In the genomic region with DNA sequence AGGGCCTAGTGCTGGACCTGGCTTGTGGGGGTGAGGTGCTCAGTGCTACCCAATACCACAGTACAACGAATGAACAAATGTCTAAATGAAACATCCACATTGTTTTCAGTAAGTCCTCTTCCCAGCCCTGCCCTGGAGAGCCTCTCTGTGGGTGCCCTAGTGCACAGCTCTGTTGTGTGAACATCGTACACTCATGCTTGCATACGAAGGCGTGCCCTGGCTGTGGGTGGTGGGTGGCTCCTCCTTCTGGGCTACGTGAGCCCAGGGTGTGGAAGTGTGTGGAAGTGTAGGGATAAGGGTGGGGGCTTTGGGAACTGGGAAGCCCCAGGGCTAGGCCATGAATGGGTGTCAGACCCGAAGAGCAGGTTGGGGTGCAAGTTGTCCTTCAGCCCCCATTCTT, we compare ENCODE assay signal across 10 cellular contexts. TPM values are rescaled to one million over a fixed set of nuclear protein-coding genes. Genes with fewer than 3 reads are reported as not detected.
DNase-seq lines count a peak whose midpoint lies in the region; ATAC-seq, FAIRE-seq and TF ChIP-seq lines count a peak whose summit lies in the region.
"Had no signal": no experiment of that assay in that cellular context is flagged by ENCODE, and none has a peak within 500 bp of the region (broad histone marks: within the 10 kb centered on the region; RNA-seq: fewer than 3 reads in every experiment).

No MANE protein-coding gene starts in this region.

- H3K36me3 Mint-ChIP-seq in activated T-cell treated with anti-CD3 and anti-CD28 coated beads, Interleukin-2, amount 50 U/mL, for 72 hours (ENCODE audit: insufficient read depth in 2 of 2) = no peaks in the 10 kb centered on the region
- peaks cover 2% of the 10 kb centered on the region for H3K36me3 Mint-ChIP-seq in activated naive CD8-positive, alpha-beta T cell treated with anti-CD3 and anti-CD28 coated beads, Interleukin-2, amount 10 ng/mL, durations not matched to agents 7 days and 5 days

- peak overlapping the region; percentile 16; the same call in 1 of the 2 replicates for H3K9ac ChIP-seq in HepG2 (ENCODE audit: insufficient read depth, low read depth, low read length)

- BruUV-seq in HepG2 (replicated peaks; lab: Mats Ljungman, UMichigan) = no TSS peak

- peak overlapping the region; percentile 78 for H3K4me2 ChIP-seq in HepG2 (ENCODE audit: low read depth, low read length)

- H3K36me3 ChIP-seq in HepG2 (replicated peaks in 1 of 2; ENCODE audit: control insufficient read depth in 1 of 2, insufficient read depth in 2 of 2, low read length in 2 of 2) (no peaks in the 10 kb centered on the region), thoracic aorta (no peaks in the 10 kb centered on the region)
- H3K36me3 ChIP-seq: right lobe of liver had no signal

- no peaks in the 10 kb centered on the region for H3K9me3 ChIP-seq in HepG2 (ENCODE audit: low read length)
- H3K9me3 ChIP-seq in thoracic aorta = no peaks in the 10 kb centered on the region
- H3K9me3 ChIP-seq: right lobe of liver had no signal

- DNase-seq in activated T-cell treated with anti-CD3 and anti-CD28 coated beads, Interleukin-2, amount 50 U/mL, for 72 hours = no peak
- no peak for DNase-seq in activated T-cell treated with anti-CD3 and anti-CD28 coated beads, Interleukin-2, amount 50 U/mL, for 48 hours
- DNase-seq in activated naive CD8-positive, alpha-beta T cell treated with anti-CD3 and anti-CD28 coated beads, Interleukin-2, amount 10 ng/mL, durations not matched to agents 7 days and 5 days = no peak
- peak; percentile 36 for DNase-seq in HepG2 (ENCODE audit: low spot score)
- no peak for DNase-seq in thoracic aorta (ENCODE audit: low spot score)
- DNase-seq in urothelium cell line (ENCODE audit: low spot score) = no peak
- DNase-seq in NCI-H524 treated with DMSO at 0.1 percent for 48 hours (lab: John Stamatoyannopoulos, UW) = no peak
- no peak for DNase-seq in retina

- WGBS in HepG2 (ENCODE audit: low lambda C conversion rate) = 9% methylated on average over 6 of the region's 6 CpGs

- in situ Hi-C loops in HepG2 (cut with HindIII; ENCODE audit: extremely low pct_ligation_motif_present, low pct_unique_long_range_greater_than_20kb) = no loop called here

- H3K79me2 ChIP-seq in HepG2 (ENCODE audit: insufficient read depth, low read length) = no peaks in the 10 kb centered on the region

- FAIRE-seq in HepG2 (lab: Jason Lieb, UNC) (no peak), urothelium cell line (lab: Jason Lieb, UNC) (no peak)

- H3K4me1 ChIP-seq in HepG2 (ENCODE audit: insufficient read depth, low read length) (peaks cover 39% of the 10 kb centered on the region), thoracic aorta (ENCODE audit: control insufficient read depth in 1 of 2, low read depth in 2 of 2) (peaks cover 0 to 10% of the 10 kb centered on the region in 2 donors)

- H3K4me3 Mint-ChIP-seq in activated T-cell treated with anti-CD3 and anti-CD28 coated beads, Interleukin-2, amount 50 U/mL, for 72 hours = peak overlapping the region; percentile 70 to 95
- H3K4me3 Mint-ChIP-seq in activated naive CD8-positive, alpha-beta T cell treated with anti-CD3 and anti-CD28 coated beads, Interleukin-2, amount 10 ng/mL, durations not matched to agents 7 days and 5 days = peak overlapping the region; percentile 68

- no peak overlapping the region for H2AFZ ChIP-seq in HepG2 (ENCODE audit: low read length)

- H3K4me1 Mint-ChIP-seq in activated T-cell treated with anti-CD3 and anti-CD28 coated beads, Interleukin-2, amount 50 U/mL, for 72 hours (ENCODE audit: low read depth) = peaks cover 18% of the 10 kb centered on the region
- H3K4me1 Mint-ChIP-seq in activated naive CD8-positive, alpha-beta T cell treated with anti-CD3 and anti-CD28 coated beads, Interleukin-2, amount 10 ng/mL, durations not matched to agents 7 days and 5 days = peaks cover 19% of the 10 kb centered on the region

- POLR2A ChIA-PET in activated naive CD8-positive, alpha-beta T cell treated with anti-CD3 and anti-CD28 coated beads, Interleukin-2, amount 10 ng/mL, durations not matched to agents 7 days and 5 days (lab: Charles Lee) = interaction anchor here (2.6 kb wide), 1 partner anchor 7 kb away, joined by 9 read pairs; no protein-coding TSS in a partner anchor
- POLR2A ChIA-PET in HepG2 (lab: Yijun Ruan, JAX) = interaction anchor here (0.9 to 3.6 kb wide), 7 partner anchors 15 to 100 kb away, joined by 3 to 31 read pairs (median 10); a partner anchor contains a TSS

- peaks cover 0 to 5% of the 10 kb centered on the region in 2 experiments; a peak in 1 of 5 replicates for H3K27me3 ChIP-seq in HepG2 (ENCODE audit: control insufficient read depth in 1 of 2, insufficient read depth in 2 of 2, low read length in 2 of 2)
- no peaks in the 10 kb centered on the region for H3K27me3 ChIP-seq in thoracic aorta (replicated peaks; ENCODE audit: insufficient read depth)
- H3K27me3 ChIP-seq: right lobe of liver had no signal

- no peak for TF ChIP-seq CTCF in HepG2 (CRISPR knock-in tag; IDR thresholded peaks at IDR 0.05)
- no peak for TF ChIP-seq CTCF in thoracic aorta (IDR thresholded peaks at IDR 0.05)

- TF ChIP-seq POLR2A in HepG2 (IDR thresholded peaks at IDR 0.05; ENCODE audit: insufficient read depth in 1 of 2, low read depth in 2 of 2, low read length in 2 of 2) = no peak

- no peaks in the 10 kb centered on the region for H3K9me3 Mint-ChIP-seq in activated T-cell treated with anti-CD3 and anti-CD28 coated beads, Interleukin-2, amount 50 U/mL, for 72 hours
- no peaks in the 10 kb centered on the region for H3K9me3 Mint-ChIP-seq in activated naive CD8-positive, alpha-beta T cell treated with anti-CD3 and anti-CD28 coated beads, Interleukin-2, amount 10 ng/mL, durations not matched to agents 7 days and 5 days

- peak overlapping the region in 2 of 3 experiments; percentile 65 to 94; a peak in 4 of 6 replicates for H3K4me3 ChIP-seq in HepG2 (replicated peaks in 1 of 3; ENCODE audit: insufficient read depth in 1 of 3, low read depth in 2 of 3, low read length in 3 of 3)
- H3K4me3 ChIP-seq in thoracic aorta = no peak overlapping the region

- CTCF ChIA-PET in HepG2 (lab: Yijun Ruan, JAX; ENCODE audit: low intra/inter-chr PET ratio, low total read pairs) = interaction anchor here (2.5 kb wide), 1 partner anchor 29 kb away, joined by 13 read pairs; no protein-coding TSS in a partner anchor

- H3K27me3 Mint-ChIP-seq in activated T-cell treated with anti-CD3 and anti-CD28 coated beads, Interleukin-2, amount 50 U/mL, for 72 hours (ENCODE audit: low read depth) = no peaks in the 10 kb centered on the region
- no peaks in the 10 kb centered on the region for H3K27me3 Mint-ChIP-seq in activated naive CD8-positive, alpha-beta T cell treated with anti-CD3 and anti-CD28 coated beads, Interleukin-2, amount 10 ng/mL, durations not matched to agents 7 days and 5 days

- no peak overlapping the region for H3K27ac Mint-ChIP-seq in activated T-cell treated with anti-CD3 and anti-CD28 coated beads, Interleukin-2, amount 50 U/mL, for 72 hours
- peak overlapping the region; percentile 73 for H3K27ac Mint-ChIP-seq in activated naive CD8-positive, alpha-beta T cell treated with anti-CD3 and anti-CD28 coated beads, Interleukin-2, amount 10 ng/mL, durations not matched to agents 7 days and 5 days

- intact Hi-C loops in HepG2 (cut with micrococcal nuclease; ENCODE audit: unreplicated experiment) = loop anchor here (1.0 kb wide), 1 partner anchor 29 kb away; no protein-coding TSS in a partner anchor

- H3K27ac ChIP-seq in HepG2 (ENCODE audit: extremely low read length, insufficient read depth, low read length) (no peak overlapping the region), thoracic aorta (peak overlapping the region; percentile 98 to 99)

- TF ChIP-seq EP300 in HepG2 (IDR thresholded peaks at IDR 0.05; ENCODE audit: low read depth in 2 of 2, low read length in 2 of 2) (no peak), HepG2 (CRISPR knock-in tag; IDR thresholded peaks at IDR 0.05; ENCODE audit: borderline replicate concordance) (no peak)

- no peaks in the 10 kb centered on the region for H4K20me1 ChIP-seq in HepG2 (ENCODE audit: insufficient read depth, low read length)

- ATAC-seq in activated T-cell treated with anti-CD3 and anti-CD28 coated beads, Interleukin-2, amount 50 U/mL, for 72 hours (replicated peaks in 1 of 2) = no peak
- no peak for ATAC-seq in activated naive CD8-positive, alpha-beta T cell treated with anti-CD3 and anti-CD28 coated beads, Interleukin-2, amount 10 ng/mL, durations not matched to agents 7 days and 5 days (ENCODE audit: low read depth)
- ATAC-seq in HepG2 (peak; percentile 75), thoracic aorta (ENCODE audit: insufficient number of reproducible peaks, low FRiP score, low read depth) (no peak)

- TF ChIP-seq RAD21 in HepG2 (CRISPR knock-in tag; IDR thresholded peaks at IDR 0.05) = no peak

RNA-seq across cellular contexts. Expression of a gene that starts 0.6 kb away (rescaled TPM):
- total RNA-seq in activated T-cell treated with anti-CD3 and anti-CD28 coated beads, Interleukin-2, amount 50 U/mL, for 72 hours = 10 to 100 TPM; 19.3 to 26.7 TPM
- 10 to 100 TPM; 20.7 to 25.2 TPM for total RNA-seq in activated naive CD8-positive, alpha-beta T cell treated with anti-CD3 and anti-CD28 coated beads, Interleukin-2, amount 10 ng/mL, durations not matched to agents 7 days and 5 days
- total RNA-seq in HepG2 (2016; rRNA removed; fragmentation: Illumina TruSeq; extraction: Trizol) (6.8 and 11.0 TPM in 2 replicates), thoracic aorta (10 to 100 TPM; 18.9 to 20.2 TPM)
- total RNA-seq in HepG2 (2016; cell fraction: cytosol; rRNA removed; fragmentation: Illumina TruSeq; extraction: Trizol; ENCODE audit: low read depth) = 1.4 and 3.1 TPM in 2 replicates
- total RNA-seq in HepG2 (2016; cell fraction: insoluble cytoplasmic fraction; rRNA removed; fragmentation: Illumina TruSeq; extraction: Trizol) = 5.5 and 10.0 TPM in 2 replicates
- 5.9 and 7.2 TPM in 2 replicates for total RNA-seq in HepG2 (2016; cell fraction: membrane; rRNA removed; fragmentation: Illumina TruSeq; extraction: Trizol)
- 7.8 and 11.2 TPM in 2 replicates for total RNA-seq in HepG2 (2016; cell fraction: nucleus; rRNA removed; fragmentation: Illumina TruSeq; extraction: Trizol)
- 8.7 and 11.6 TPM in 2 replicates for polyA plus RNA-seq in HepG2 (2011; rRNA removed)
- 8.3 and 12.6 TPM in 2 replicates for polyA plus RNA-seq in HepG2 (2011; cell fraction: cytosol; rRNA removed)
- 22.0 and 23.5 TPM in 2 replicates for polyA plus RNA-seq in HepG2 (2011; cell fraction: nucleus; rRNA removed)
- polyA plus RNA-seq in HepG2 (2012) = 6.1 and 6.9 TPM in 2 replicates
- 1.3 and 1.4 TPM in 2 replicates for polyA plus RNA-seq in HepG2 (2016; cell fraction: cytosol; fragmentation: Illumina TruSeq; extraction: Trizol; ENCODE audit: low read depth)
- polyA plus RNA-seq in HepG2 (2016; cell fraction: insoluble cytoplasmic fraction; fragmentation: Illumina TruSeq; extraction: Trizol; ENCODE audit: low read depth) = 6.2 and 9.2 TPM in 2 replicates
- 4.5 and 4.6 TPM in 2 replicates for polyA plus RNA-seq in HepG2 (2016; cell fraction: membrane; fragmentation: Illumina TruSeq; extraction: Trizol; ENCODE audit: low read depth)
- 16.4 and 17.6 TPM in 2 replicates for polyA plus RNA-seq in HepG2 (2016; cell fraction: nucleus; fragmentation: Illumina TruSeq; extraction: Trizol; ENCODE audit: insufficient read depth, low read depth)
- polyA minus RNA-seq in HepG2 (2011; rRNA and poly(A)+ RNA removed; ENCODE audit: low replicate concordance) = 17.5 and 38.5 TPM in 2 replicates
- 9.4 and 12.5 TPM in 2 replicates for polyA minus RNA-seq in HepG2 (2011; cell fraction: cytosol; rRNA and poly(A)+ RNA removed)
- 8.4 and 9.0 TPM in 2 replicates for polyA minus RNA-seq in HepG2 (2011; cell fraction: nucleus; rRNA and poly(A)+ RNA removed)

RNA-seq across cellular contexts. Expression of a gene that starts 17.3 kb away (rescaled TPM):
- total RNA-seq in activated T-cell treated with anti-CD3 and anti-CD28 coated beads, Interleukin-2, amount 50 U/mL, for 72 hours = 1 to 10 TPM in 1 of 2 donors, under 1 TPM in 1; 0.76 to 1.1 TPM
- under 1 TPM in 1 of 2 experiments, not detected in 1; 0.30 TPM for total RNA-seq in activated naive CD8-positive, alpha-beta T cell treated with anti-CD3 and anti-CD28 coated beads, Interleukin-2, amount 10 ng/mL, durations not matched to agents 7 days and 5 days
- total RNA-seq in HepG2 (2016; rRNA removed; fragmentation: Illumina TruSeq; extraction: Trizol) (0.24 TPM in 1 of 2 replicates, not detected in the other), thoracic aorta (under 1 TPM in 1 of 2 donors, not detected in 1; 0.41 TPM)
- not detected in 2 replicates for total RNA-seq in HepG2 (2016; cell fraction: cytosol; rRNA removed; fragmentation: Illumina TruSeq; extraction: Trizol; ENCODE audit: low read depth)
- total RNA-seq in HepG2 (2016; cell fraction: insoluble cytoplasmic fraction; rRNA removed; fragmentation: Illumina TruSeq; extraction: Trizol) = 0.11 TPM in 1 of 2 replicates, not detected in the other
- not detected in 2 replicates for total RNA-seq in HepG2 (2016; cell fraction: membrane; rRNA removed; fragmentation: Illumina TruSeq; extraction: Trizol)
- total RNA-seq in HepG2 (2016; cell fraction: nucleus; rRNA removed; fragmentation: Illumina TruSeq; extraction: Trizol) = 0.16 TPM in 1 of 2 replicates, not detected in the other
- 0.12 and 0.38 TPM in 2 replicates for polyA plus RNA-seq in HepG2 (2011; rRNA removed)
- polyA plus RNA-seq in HepG2 (2011; cell fraction: cytosol; rRNA removed) = not detected in 2 replicates
- polyA plus RNA-seq in HepG2 (2011; cell fraction: nucleus; rRNA removed) = 0.42 and 1.1 TPM in 2 replicates
- 0.19 TPM in 1 of 2 replicates, not detected in the other for polyA plus RNA-seq in HepG2 (2012)
- polyA plus RNA-seq in HepG2 (2016; cell fraction: cytosol; fragmentation: Illumina TruSeq; extraction: Trizol; ENCODE audit: low read depth) = not detected in 2 replicates
- not detected in 2 replicates for polyA plus RNA-seq in HepG2 (2016; cell fraction: insoluble cytoplasmic fraction; fragmentation: Illumina TruSeq; extraction: Trizol; ENCODE audit: low read depth)
- polyA plus RNA-seq in HepG2 (2016; cell fraction: membrane; fragmentation: Illumina TruSeq; extraction: Trizol; ENCODE audit: low read depth) = not detected in 2 replicates
- 1.5 and 1.7 TPM in 2 replicates for polyA plus RNA-seq in HepG2 (2016; cell fraction: nucleus; fragmentation: Illumina TruSeq; extraction: Trizol; ENCODE audit: insufficient read depth, low read depth)
- 0.33 and 0.54 TPM in 2 replicates for polyA minus RNA-seq in HepG2 (2011; rRNA and poly(A)+ RNA removed; ENCODE audit: low replicate concordance)
- polyA minus RNA-seq in HepG2 (2011; cell fraction: cytosol; rRNA and poly(A)+ RNA removed) = not detected in 2 replicates
- polyA minus RNA-seq in HepG2 (2011; cell fraction: nucleus; rRNA and poly(A)+ RNA removed) = 0.62 and 0.77 TPM in 2 replicates
- polyA plus RNA-seq: BJ had no signal

RNA-seq across cellular contexts. Expression of a gene that starts 19.1 kb away (rescaled TPM):
- total RNA-seq in activated T-cell treated with anti-CD3 and anti-CD28 coated beads, Interleukin-2, amount 50 U/mL, for 72 hours = under 1 TPM; 0.09 to 0.24 TPM
- not detected for total RNA-seq in activated naive CD8-positive, alpha-beta T cell treated with anti-CD3 and anti-CD28 coated beads, Interleukin-2, amount 10 ng/mL, durations not matched to agents 7 days and 5 days
- total RNA-seq in HepG2 (2016; rRNA removed; fragmentation: Illumina TruSeq; extraction: Trizol) = not detected in 2 replicates
- not detected in 2 replicates for total RNA-seq in HepG2 (2016; cell fraction: cytosol; rRNA removed; fragmentation: Illumina TruSeq; extraction: Trizol; ENCODE audit: low read depth)
- total RNA-seq in HepG2 (2016; cell fraction: insoluble cytoplasmic fraction; rRNA removed; fragmentation: Illumina TruSeq; extraction: Trizol) = not detected in 2 replicates
- total RNA-seq in HepG2 (2016; cell fraction: membrane; rRNA removed; fragmentation: Illumina TruSeq; extraction: Trizol) = not detected in 2 replicates
- total RNA-seq in HepG2 (2016; cell fraction: nucleus; rRNA removed; fragmentation: Illumina TruSeq; extraction: Trizol) = not detected in 2 replicates
- polyA plus RNA-seq in HepG2 (2011; rRNA removed) = not detected in 2 replicates
- not detected in 2 replicates for polyA plus RNA-seq in HepG2 (2011; cell fraction: cytosol; rRNA removed)
- 0.05 TPM in 1 of 2 replicates, not detected in the other for polyA plus RNA-seq in HepG2 (2011; cell fraction: nucleus; rRNA removed)
- polyA plus RNA-seq in HepG2 (2012) = not detected in 2 replicates
- not detected in 2 replicates for polyA plus RNA-seq in HepG2 (2016; cell fraction: cytosol; fragmentation: Illumina TruSeq; extraction: Trizol; ENCODE audit: low read depth)
- polyA plus RNA-seq in HepG2 (2016; cell fraction: insoluble cytoplasmic fraction; fragmentation: Illumina TruSeq; extraction: Trizol; ENCODE audit: low read depth) = not detected in 2 replicates
- not detected in 2 replicates for polyA plus RNA-seq in HepG2 (2016; cell fraction: membrane; fragmentation: Illumina TruSeq; extraction: Trizol; ENCODE audit: low read depth)
- polyA plus RNA-seq in HepG2 (2016; cell fraction: nucleus; fragmentation: Illumina TruSeq; extraction: Trizol; ENCODE audit: insufficient read depth, low read depth) = not detected in 2 replicates
- 0.52 TPM in 1 of 2 replicates, not detected in the other for polyA minus RNA-seq in HepG2 (2011; rRNA and poly(A)+ RNA removed; ENCODE audit: low replicate concordance)
- polyA minus RNA-seq in HepG2 (2011; cell fraction: cytosol; rRNA and poly(A)+ RNA removed) = not detected in 2 replicates
- not detected in 2 replicates for polyA minus RNA-seq in HepG2 (2011; cell fraction: nucleus; rRNA and poly(A)+ RNA removed)
- 1 to 10 TPM in 1 of 2 donors, not detected in 1; 1.6 TPM for total RNA-seq in thoracic aorta

RNA-seq across cellular contexts. Expression of a gene that starts 38.2 kb away (rescaled TPM):
- 10 to 100 TPM; 45.4 to 52.7 TPM for total RNA-seq in activated T-cell treated with anti-CD3 and anti-CD28 coated beads, Interleukin-2, amount 50 U/mL, for 72 hours
- 10 to 100 TPM; 45.1 to 45.2 TPM for total RNA-seq in activated naive CD8-positive, alpha-beta T cell treated with anti-CD3 and anti-CD28 coated beads, Interleukin-2, amount 10 ng/mL, durations not matched to agents 7 days and 5 days
- total RNA-seq in HepG2 (2016; rRNA removed; fragmentation: Illumina TruSeq; extraction: Trizol) (7.4 and 11.0 TPM in 2 replicates), thoracic aorta (10 to 100 TPM; 21.0 to 23.2 TPM)
- 1.9 TPM in 2 replicates for total RNA-seq in HepG2 (2016; cell fraction: cytosol; rRNA removed; fragmentation: Illumina TruSeq; extraction: Trizol; ENCODE audit: low read depth)
- 7.0 and 10.4 TPM in 2 replicates for total RNA-seq in HepG2 (2016; cell fraction: insoluble cytoplasmic fraction; rRNA removed; fragmentation: Illumina TruSeq; extraction: Trizol)
- total RNA-seq in HepG2 (2016; cell fraction: membrane; rRNA removed; fragmentation: Illumina TruSeq; extraction: Trizol) = 3.6 and 3.8 TPM in 2 replicates
- 7.7 and 8.2 TPM in 2 replicates for total RNA-seq in HepG2 (2016; cell fraction: nucleus; rRNA removed; fragmentation: Illumina TruSeq; extraction: Trizol)
- polyA plus RNA-seq in HepG2 (2011; rRNA removed) = 5.5 and 6.6 TPM in 2 replicates
- 3.7 and 5.6 TPM in 2 replicates for polyA plus RNA-seq in HepG2 (2011; cell fraction: cytosol; rRNA removed)
- polyA plus RNA-seq in HepG2 (2011; cell fraction: nucleus; rRNA removed) = 5.9 and 7.4 TPM in 2 replicates
- polyA plus RNA-seq in HepG2 (2012) = 4.8 and 5.0 TPM in 2 replicates
- 0.28 and 0.44 TPM in 2 replicates for polyA plus RNA-seq in HepG2 (2016; cell fraction: cytosol; fragmentation: Illumina TruSeq; extraction: Trizol; ENCODE audit: low read depth)
- polyA plus RNA-seq in HepG2 (2016; cell fraction: insoluble cytoplasmic fraction; fragmentation: Illumina TruSeq; extraction: Trizol; ENCODE audit: low read depth) = 7.1 and 7.8 TPM in 2 replicates
- 0.90 and 0.94 TPM in 2 replicates for polyA plus RNA-seq in HepG2 (2016; cell fraction: membrane; fragmentation: Illumina TruSeq; extraction: Trizol; ENCODE audit: low read depth)
- 7.5 and 8.7 TPM in 2 replicates for polyA plus RNA-seq in HepG2 (2016; cell fraction: nucleus; fragmentation: Illumina TruSeq; extraction: Trizol; ENCODE audit: insufficient read depth, low read depth)
- 8.8 and 10.6 TPM in 2 replicates for polyA minus RNA-seq in HepG2 (2011; rRNA and poly(A)+ RNA removed; ENCODE audit: low replicate concordance)
- 7.7 and 9.4 TPM in 2 replicates for polyA minus RNA-seq in HepG2 (2011; cell fraction: cytosol; rRNA and poly(A)+ RNA removed)
- 8.6 and 11.1 TPM in 2 replicates for polyA minus RNA-seq in HepG2 (2011; cell fraction: nucleus; rRNA and poly(A)+ RNA removed)

RNA-seq across cellular contexts. Expression of a gene that starts 46.6 kb away (rescaled TPM):
- 10 to 100 TPM; 31.9 to 34.1 TPM for total RNA-seq in activated T-cell treated with anti-CD3 and anti-CD28 coated beads, Interleukin-2, amount 50 U/mL, for 72 hours
- total RNA-seq in activated naive CD8-positive, alpha-beta T cell treated with anti-CD3 and anti-CD28 coated beads, Interleukin-2, amount 10 ng/mL, durations not matched to agents 7 days and 5 days = 10 to 100 TPM; 52.4 to 52.6 TPM
- 13.3 and 15.1 TPM in 2 replicates for total RNA-seq in HepG2 (2016; rRNA removed; fragmentation: Illumina TruSeq; extraction: Trizol)
- 19.3 and 21.2 TPM in 2 replicates for total RNA-seq in HepG2 (2016; cell fraction: cytosol; rRNA removed; fragmentation: Illumina TruSeq; extraction: Trizol; ENCODE audit: low read depth)
- 13.0 and 15.1 TPM in 2 replicates for total RNA-seq in HepG2 (2016; cell fraction: insoluble cytoplasmic fraction; rRNA removed; fragmentation: Illumina TruSeq; extraction: Trizol)
- 11.9 and 13.6 TPM in 2 replicates for total RNA-seq in HepG2 (2016; cell fraction: membrane; rRNA removed; fragmentation: Illumina TruSeq; extraction: Trizol)
- total RNA-seq in HepG2 (2016; cell fraction: nucleus; rRNA removed; fragmentation: Illumina TruSeq; extraction: Trizol) = 14.0 and 18.0 TPM in 2 replicates
- 21.4 and 27.5 TPM in 2 replicates for polyA plus RNA-seq in HepG2 (2011; rRNA removed)
- polyA plus RNA-seq in HepG2 (2011; cell fraction: cytosol; rRNA removed) = 15.9 and 17.5 TPM in 2 replicates
- polyA plus RNA-seq in HepG2 (2011; cell fraction: nucleus; rRNA removed) = 47.6 and 50.8 TPM in 2 replicates
- 8.2 and 13.4 TPM in 2 replicates for polyA plus RNA-seq in HepG2 (2012)
- polyA plus RNA-seq in HepG2 (2016; cell fraction: cytosol; fragmentation: Illumina TruSeq; extraction: Trizol; ENCODE audit: low read depth) = 2.5 and 2.6 TPM in 2 replicates
- polyA plus RNA-seq in HepG2 (2016; cell fraction: insoluble cytoplasmic fraction; fragmentation: Illumina TruSeq; extraction: Trizol; ENCODE audit: low read depth) = 14.5 and 17.5 TPM in 2 replicates
- polyA plus RNA-seq in HepG2 (2016; cell fraction: membrane; fragmentation: Illumina TruSeq; extraction: Trizol; ENCODE audit: low read depth) = 4.6 and 5.7 TPM in 2 replicates
- 29.7 and 32.0 TPM in 2 replicates for polyA plus RNA-seq in HepG2 (2016; cell fraction: nucleus; fragmentation: Illumina TruSeq; extraction: Trizol; ENCODE audit: insufficient read depth, low read depth)
- polyA minus RNA-seq in HepG2 (2011; rRNA and poly(A)+ RNA removed; ENCODE audit: low replicate concordance) = 40.6 and 44.8 TPM in 2 replicates
- 12.8 and 13.3 TPM in 2 replicates for polyA minus RNA-seq in HepG2 (2011; cell fraction: cytosol; rRNA and poly(A)+ RNA removed)
- polyA minus RNA-seq in HepG2 (2011; cell fraction: nucleus; rRNA and poly(A)+ RNA removed) = 32.8 and 34.8 TPM in 2 replicates
- 10 to 100 TPM; 13.4 to 34.7 TPM for total RNA-seq in thoracic aorta
